In genomic region chr22:28397324-28397723, GRCh38 we compare ENCODE assay signal across 22 cellular contexts.
"Had no signal": no experiment of that assay in that cellular context is flagged by ENCODE, and none has a peak within 500 bp of the region (broad histone marks: within the 10 kb centered on the region; RNA-seq: fewer than 3 reads in every experiment).

No MANE protein-coding gene starts in this region.

- H3K4me1 Mint-ChIP-seq: WTC11 had no signal

- H3K4me3 ChIP-seq: body of pancreas, esophagus squamous epithelium, prostate gland, SJSA1, skin epidermis, stomach had no signal

- DNase-seq: activated CD4-positive, alpha-beta T cell treated with anti-CD3 and anti-CD28 coated beads for 36 hours; activated T-cell treated with anti-CD3 and anti-CD28 coated beads, Interleukin-2, amount 50 U/mL, for 72 hours; amygdala; body of pancreas; caudate nucleus; effector memory CD8-positive, alpha-beta T cell; esophagus squamous epithelium; mesendoderm; nephron progenitor cell; occipital lobe; right cardiac atrium; stimulated activated CD4-positive, alpha-beta T cell treated with anti-CD3 and anti-CD28 coated beads, Interleukin-15, amount 100 ng/mL, for 24 hours; stimulated activated CD4-positive, alpha-beta T cell treated with anti-CD3 and anti-CD28 coated beads, Interleukin-2, amount 100 ng/mL, for 48 hours; stomach; SW 1271; trophoblast cell had no signal

- H3K27me3 ChIP-seq: body of pancreas, esophagus squamous epithelium, SJSA1, stomach had no signal

- H3K4me3 Mint-ChIP-seq: activated CD4-positive, alpha-beta T cell treated with anti-CD3 and anti-CD28 coated beads for 36 hours; activated naive CD8-positive, alpha-beta T cell; effector memory CD8-positive, alpha-beta T cell; nephron progenitor cell; WTC11 had no signal

- H3K27me3 Mint-ChIP-seq: activated CD4-positive, alpha-beta T cell treated with anti-CD3 and anti-CD28 coated beads for 36 hours; activated naive CD8-positive, alpha-beta T cell had no signal

- H3K27ac Mint-ChIP-seq: activated naive CD8-positive, alpha-beta T cell; effector memory CD8-positive, alpha-beta T cell; WTC11 had no signal

- H3K9me3 Mint-ChIP-seq: effector memory CD8-positive, alpha-beta T cell; T-helper 2 cell treated with Interferon-gamma antibody and Interleukin-4, amounts not matched to agents 5 μg/mL and 100 μg/mL, for 36 hours had no signal

- H3K9me3 ChIP-seq: body of pancreas, esophagus squamous epithelium, prostate gland, SJSA1, stomach had no signal

- H3K4me1 ChIP-seq: prostate gland had no signal

- H3K27ac ChIP-seq: body of pancreas, esophagus squamous epithelium, prostate gland, skin epidermis had no signal

- H3K36me3 ChIP-seq: esophagus squamous epithelium, prostate gland, SJSA1, stomach had no signal

- ATAC-seq: activated CD4-positive, alpha-beta T cell treated with anti-CD3 and anti-CD28 coated beads for 36 hours; body of pancreas; effector memory CD8-positive, alpha-beta T cell; right cardiac atrium; WTC11 had no signal
